In the genomic region with DNA sequence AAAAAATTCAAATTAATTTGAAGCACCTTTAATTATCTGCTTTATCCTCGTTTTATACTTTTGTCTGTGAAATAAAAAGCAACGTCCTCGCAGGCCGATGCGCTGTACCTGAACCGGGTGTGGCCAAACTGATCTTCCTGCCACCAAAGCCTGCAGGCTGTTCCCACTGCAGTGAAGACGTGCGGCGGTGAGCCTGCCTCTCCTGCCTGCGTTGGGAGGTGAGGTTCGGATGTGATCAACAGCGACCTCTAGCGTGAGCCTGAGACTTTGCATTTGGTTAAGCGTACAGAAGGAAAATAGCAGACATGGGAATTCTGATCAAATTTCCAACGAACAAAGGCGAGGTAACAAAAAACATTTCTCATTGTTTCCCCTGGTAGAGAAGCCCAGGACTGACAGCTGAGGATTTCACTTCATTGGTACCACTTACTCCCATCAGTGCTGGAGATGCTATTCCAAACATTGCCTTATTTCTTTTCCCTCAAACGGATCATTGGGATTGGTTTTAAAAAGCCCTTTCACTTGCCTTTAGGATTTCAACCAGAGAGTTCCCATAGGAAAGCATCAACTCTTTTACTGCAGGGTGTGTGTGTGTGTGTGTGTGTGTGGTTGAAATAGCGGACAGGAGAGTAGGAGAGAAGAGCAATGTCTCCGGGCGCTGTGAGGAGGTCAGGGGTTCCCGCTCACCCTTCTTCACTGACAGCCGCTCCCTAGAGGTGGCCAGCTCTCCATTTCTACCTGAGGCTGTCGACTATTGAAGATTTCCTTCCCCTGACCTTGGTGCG, we compare ENCODE assay signal across 1 cellular context.
TF ChIP-seq lines count a peak whose summit lies in the region.

No MANE protein-coding gene starts in this region.

TF ChIP-seq in HepG2, 621 proteins besides CTCF, POLR2A, EP300 and RAD21 (continued from another document and continues in another):
- no peak for TF ChIP-seq FOXP1 (IDR thresholded peaks at IDR 0.05)
- no peak for TF ChIP-seq FOXP1 (CRISPR knock-in tag; IDR thresholded peaks at IDR 0.05)
- no peak for TF ChIP-seq DDIT3 (CRISPR knock-in tag; IDR thresholded peaks at IDR 0.05)
- TF ChIP-seq ETV6 (CRISPR knock-in tag; conservative IDR thresholded peaks at IDR 0.05), result no peak
- no peak for TF ChIP-seq ZNF678 (CRISPR knock-in tag; IDR thresholded peaks at IDR 0.05)
- TF ChIP-seq JDP2 (CRISPR knock-in tag; IDR thresholded peaks at IDR 0.05; ENCODE audit: borderline replicate concordance), result no peak
- 0 out of 2 replicates have a peak, but pooled peaks have one; percentile 23 for TF ChIP-seq ZNF598 (CRISPR knock-in tag; IDR thresholded peaks at IDR 0.05; ENCODE audit: borderline replicate concordance)
- TF ChIP-seq, protein P1, sequence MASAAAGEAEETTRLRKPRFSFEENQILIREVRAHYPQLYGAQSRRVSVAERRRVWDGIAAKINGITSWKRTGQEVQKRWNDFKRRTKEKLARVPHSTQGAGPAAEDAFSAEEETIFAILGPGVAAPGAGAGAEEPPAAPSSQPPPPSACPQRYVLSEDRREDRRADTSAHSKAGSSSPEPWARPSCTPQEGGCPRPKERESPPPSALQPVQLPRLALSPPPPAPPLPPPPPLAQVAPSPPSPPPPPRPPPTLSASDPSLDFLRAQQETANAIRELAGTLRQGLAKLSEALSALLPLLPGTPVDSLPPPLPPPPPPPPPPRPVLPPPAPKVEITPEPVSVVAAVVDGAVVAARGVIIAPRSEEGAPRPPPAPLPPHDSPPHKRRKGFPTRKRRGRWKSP (CRISPR knock-in tag; IDR thresholded peaks at IDR 0.05), result no peak
- no peak for TF ChIP-seq ZBTB42 (CRISPR knock-in tag; IDR thresholded peaks at IDR 0.05)
- no peak for TF ChIP-seq CCAR2 (optimal IDR thresholded peaks at IDR 0.05; ENCODE audit: low read depth, low read length)
- TF ChIP-seq, protein P2, sequence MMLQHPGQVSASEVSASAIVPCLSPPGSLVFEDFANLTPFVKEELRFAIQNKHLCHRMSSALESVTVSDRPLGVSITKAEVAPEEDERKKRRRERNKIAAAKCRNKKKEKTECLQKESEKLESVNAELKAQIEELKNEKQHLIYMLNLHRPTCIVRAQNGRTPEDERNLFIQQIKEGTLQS (CRISPR knock-in tag; IDR thresholded peaks at IDR 0.05), result no peak
- TF ChIP-seq PRDM10 (CRISPR knock-in tag; IDR thresholded peaks at IDR 0.05; ENCODE audit: low read depth), result no peak
- no peak for TF ChIP-seq ZNF503 (CRISPR knock-in tag; IDR thresholded peaks at IDR 0.05)
- no peak for TF ChIP-seq FOXM1 (CRISPR knock-in tag; IDR thresholded peaks at IDR 0.05)
- no peak for TF ChIP-seq ZNF839 (CRISPR knock-in tag; IDR thresholded peaks at IDR 0.05; ENCODE audit: borderline replicate concordance)
- no peak for TF ChIP-seq HMGA1 (CRISPR knock-in tag; conservative IDR thresholded peaks at IDR 0.05)
- no peak for TF ChIP-seq FOSL1 (CRISPR knock-in tag; IDR thresholded peaks at IDR 0.05; ENCODE audit: borderline replicate concordance)
- TF ChIP-seq ZNF30 (CRISPR knock-in tag; IDR thresholded peaks at IDR 0.05), result no peak
- 0 out of 2 replicates have a peak, but pooled peaks have one; percentile 34 for TF ChIP-seq ZNF350 (CRISPR knock-in tag; IDR thresholded peaks at IDR 0.05; ENCODE audit: borderline replicate concordance, low read depth)
- TF ChIP-seq NFE2 (CRISPR knock-in tag; IDR thresholded peaks at IDR 0.05), result no peak
- TF ChIP-seq ATRX (CRISPR knock-in tag; IDR thresholded peaks at IDR 0.05; ENCODE audit: borderline replicate concordance), result no peak
- no peak for TF ChIP-seq TIGD3 (CRISPR knock-in tag; IDR thresholded peaks at IDR 0.05; ENCODE audit: borderline replicate concordance)
- TF ChIP-seq TCF7L2 (IDR thresholded peaks at IDR 0.05; ENCODE audit: low read depth, low read length), result no peak
- no peak for TF ChIP-seq TEF (CRISPR knock-in tag; IDR thresholded peaks at IDR 0.05)
- TF ChIP-seq, protein P3, sequence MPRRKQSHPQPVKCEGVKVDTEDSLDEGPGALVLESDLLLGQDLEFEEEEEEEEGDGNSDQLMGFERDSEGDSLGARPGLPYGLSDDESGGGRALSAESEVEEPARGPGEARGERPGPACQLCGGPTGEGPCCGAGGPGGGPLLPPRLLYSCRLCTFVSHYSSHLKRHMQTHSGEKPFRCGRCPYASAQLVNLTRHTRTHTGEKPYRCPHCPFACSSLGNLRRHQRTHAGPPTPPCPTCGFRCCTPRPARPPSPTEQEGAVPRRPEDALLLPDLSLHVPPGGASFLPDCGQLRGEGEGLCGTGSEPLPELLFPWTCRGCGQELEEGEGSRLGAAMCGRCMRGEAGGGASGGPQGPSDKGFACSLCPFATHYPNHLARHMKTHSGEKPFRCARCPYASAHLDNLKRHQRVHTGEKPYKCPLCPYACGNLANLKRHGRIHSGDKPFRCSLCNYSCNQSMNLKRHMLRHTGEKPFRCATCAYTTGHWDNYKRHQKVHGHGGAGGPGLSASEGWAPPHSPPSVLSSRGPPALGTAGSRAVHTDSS (CRISPR knock-in tag; conservative IDR thresholded peaks at IDR 0.05), result no peak
- TF ChIP-seq NRL (CRISPR knock-in tag; IDR thresholded peaks at IDR 0.05; ENCODE audit: borderline replicate concordance), result no peak
- no peak for TF ChIP-seq IKZF1 (IDR thresholded peaks at IDR 0.05)
- TF ChIP-seq SIX4 (CRISPR knock-in tag; IDR thresholded peaks at IDR 0.05), result 0 out of 2 replicates have a peak, but pooled peaks have one; percentile 26
- peak; percentile 29; the same call in 1 of the 2 replicates for TF ChIP-seq TGIF2 (CRISPR knock-in tag; IDR thresholded peaks at IDR 0.05)
- TF ChIP-seq ZNF607 (CRISPR knock-in tag; IDR thresholded peaks at IDR 0.05; ENCODE audit: borderline replicate concordance), result no peak
- no peak for TF ChIP-seq ARHGAP35 (CRISPR knock-in tag; IDR thresholded peaks at IDR 0.05; ENCODE audit: borderline replicate concordance)
- peak; percentile 32 for TF ChIP-seq HNRNPK (IDR thresholded peaks at IDR 0.05; ENCODE audit: low read depth, low read length, poor library complexity, severe bottlenecking)
- no peak for TF ChIP-seq ZNF724P (CRISPR knock-in tag; IDR thresholded peaks at IDR 0.05; ENCODE audit: borderline replicate concordance)
- 0 out of 2 replicates have a peak, but pooled peaks have one; percentile 27 for TF ChIP-seq ZNF792 (CRISPR knock-in tag; IDR thresholded peaks at IDR 0.05)
- peak; percentile 56; the same call in 1 of the 2 replicates for TF ChIP-seq ARID5B (CRISPR knock-in tag; IDR thresholded peaks at IDR 0.05)
- TF ChIP-seq CENPT (CRISPR knock-in tag; IDR thresholded peaks at IDR 0.05; ENCODE audit: low read depth), result no peak
- no peak for TF ChIP-seq SNAI1 (CRISPR knock-in tag; IDR thresholded peaks at IDR 0.05; ENCODE audit: borderline replicate concordance)
- no peak for TF ChIP-seq PLSCR1 (CRISPR knock-in tag; IDR thresholded peaks at IDR 0.05; ENCODE audit: borderline replicate concordance)
- TF ChIP-seq KLF9 (CRISPR knock-in tag; IDR thresholded peaks at IDR 0.05; ENCODE audit: low read depth), result 0 out of 2 replicates have a peak, but pooled peaks have one; percentile 61
- TF ChIP-seq ZNF605 (CRISPR knock-in tag; IDR thresholded peaks at IDR 0.05), result no peak
- no peak for TF ChIP-seq SP1 (IDR thresholded peaks at IDR 0.05)
- TF ChIP-seq SP1 (CRISPR knock-in tag; IDR thresholded peaks at IDR 0.05), result 0 out of 2 replicates have a peak, but pooled peaks have one; percentile 31
- TF ChIP-seq ZNF660 (CRISPR knock-in tag; IDR thresholded peaks at IDR 0.05; ENCODE audit: borderline replicate concordance, low read depth), result no peak
